ENCODE assay signal across 9 cellular contexts in the genomic region with DNA sequence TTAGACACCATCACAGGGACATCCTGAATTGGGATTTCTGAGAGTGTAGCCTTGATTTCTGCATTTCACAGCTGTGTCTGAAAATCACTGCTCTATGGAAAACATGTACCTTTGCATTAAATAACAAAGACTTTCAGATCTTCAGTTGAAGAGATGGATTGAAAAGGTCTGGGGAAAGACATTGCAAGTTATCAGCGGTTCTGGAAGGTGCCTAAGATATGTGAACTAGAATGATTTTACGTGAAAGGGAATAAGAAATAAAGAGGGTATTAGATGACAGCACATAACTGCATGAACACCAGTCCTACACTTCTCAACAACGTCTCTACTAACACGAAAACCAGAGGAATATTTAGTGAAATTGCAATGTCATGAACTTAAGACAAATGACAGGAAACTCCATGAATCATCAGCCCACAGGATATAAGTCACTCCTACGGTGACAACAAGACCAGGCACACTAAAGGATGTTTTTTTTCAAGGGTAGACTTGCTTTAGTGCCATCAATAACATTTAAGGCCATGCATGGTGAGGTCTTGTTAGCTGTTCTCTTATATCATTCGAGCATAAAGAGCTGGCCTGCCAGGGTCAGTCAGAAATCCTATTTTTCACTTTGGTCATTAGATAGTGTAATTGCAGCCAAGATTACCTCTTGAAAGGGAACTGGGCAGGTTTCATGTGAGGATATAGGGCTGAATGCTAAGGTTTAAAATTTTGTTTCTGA.
DNase-seq lines count a peak whose midpoint lies in the region; ATAC-seq and TF ChIP-seq lines count a peak whose summit lies in the region.
"Had no signal": no experiment of that assay in that cellular context is flagged by ENCODE, and none has a peak within 500 bp of the region (broad histone marks: within the 10 kb centered on the region; RNA-seq: fewer than 3 reads in every experiment).

No MANE protein-coding gene starts in this region.

- TF ChIP-seq CTCF in fibroblast of villous mesenchyme (IDR thresholded peaks at IDR 0.05; ENCODE audit: insufficient read depth, low read depth, low read length): no peak

- ATAC-seq in GM21529 (IDR thresholded peaks at IDR 0.05; ENCODE audit: unreplicated experiment): no peak

- no peak overlapping the region for H3K4me3 ChIP-seq in fibroblast of villous mesenchyme (ENCODE audit: low read depth, low read length)
- H3K4me3 ChIP-seq: prostate gland had no signal

- peak; percentile 4 for DNase-seq in stimulated activated CD4-positive, alpha-beta T cell treated with anti-CD3 and anti-CD28 coated beads, Interleukin-4, amount 100 ng/mL, for 24 hours
- no peak for DNase-seq in stimulated activated CD4-positive, alpha-beta T cell treated with anti-CD3 and anti-CD28 coated beads, Interleukin-4, amount 100 ng/mL, for 1 hour
- DNase-seq in SW 1271 (lab: John Stamatoyannopoulos, UW) (peak; percentile 44 to 90), fibroblast of villous mesenchyme (ENCODE audit: low read depth) (peak; percentile 55), NCI-H187 (lab: John Stamatoyannopoulos, UW) (no peak), OCI-M2 (lab: John Stamatoyannopoulos, UW; ENCODE audit: unreplicated experiment) (no peak)
- DNase-seq in effector CD4-positive, alpha-beta T cell: no peak

Comparison
In these comparisons a context has a peak if more than half of its experiments do, and no peak if none do; other contexts are left out.
1. DNase-seq: peak in stimulated activated CD4-positive, alpha-beta T cell treated with anti-CD3 and anti-CD28 coated beads, Interleukin-4, amount 100 ng/mL, for 24 hours (single experiment), SW 1271 (2 of 2) and fibroblast of villous mesenchyme (single experiment); none in stimulated activated CD4-positive, alpha-beta T cell treated with anti-CD3 and anti-CD28 coated beads, Interleukin-4, amount 100 ng/mL, for 1 hour (single experiment), NCI-H187 (0 of 2), effector CD4-positive, alpha-beta T cell (single experiment) and OCI-M2 (single experiment).